Comparison of ENCODE assay signal across 1 cellular context in the genomic region with DNA sequence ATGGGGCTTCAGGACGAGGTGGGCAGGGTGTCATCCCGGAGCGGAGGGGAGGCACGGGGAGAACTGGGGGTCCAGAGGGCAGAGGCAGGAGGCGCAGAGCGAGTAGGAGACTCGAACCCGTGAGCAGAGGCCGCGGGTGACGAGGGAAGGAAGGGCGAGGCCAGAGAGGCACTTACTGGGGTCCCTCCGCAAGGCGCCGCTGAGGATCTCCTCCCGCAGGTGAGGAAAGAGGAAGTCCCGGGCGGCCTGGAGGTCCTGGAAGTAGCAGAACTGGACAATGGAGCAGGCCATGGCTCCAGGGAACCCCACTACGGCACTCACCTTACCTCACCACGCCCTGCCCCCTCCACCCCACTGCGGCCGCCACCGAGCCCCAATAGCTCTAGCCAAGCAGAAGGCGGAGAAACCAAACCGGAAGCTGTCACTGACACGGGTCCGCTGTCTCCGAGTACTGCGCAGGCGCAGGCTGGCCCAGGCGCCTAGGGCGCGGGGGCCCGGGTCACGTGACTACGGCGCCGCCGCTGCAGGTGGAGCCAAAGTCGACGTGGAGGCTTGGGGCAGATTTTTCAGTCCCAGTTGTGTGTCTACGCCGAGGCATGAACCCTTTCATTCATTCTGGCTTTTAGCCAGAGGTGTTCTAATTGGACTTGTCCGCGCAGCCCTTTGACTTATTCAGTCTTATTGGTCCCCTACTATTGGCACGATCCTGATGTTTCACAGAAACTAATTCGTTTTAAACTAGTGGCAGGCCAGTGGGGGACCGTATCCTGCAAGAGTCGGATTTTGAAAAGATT.
TF ChIP-seq lines count a peak whose summit lies in the region.

TSS of gene RAB3GAP2 (minus strand) at position 407 of the 794 bp plus-strand sequence. CDS start at position 291, 116 bp downstream.

TF ChIP-seq in HepG2, 621 proteins besides CTCF, POLR2A, EP300 and RAD21 (continued from another document and continues in another):
- TF ChIP-seq THAP9 (CRISPR knock-in tag; IDR thresholded peaks at IDR 0.05; ENCODE audit: borderline replicate concordance): peak; percentile 83; the same call in 1 of the 2 replicates
- peak; percentile 30; the same call in 1 of the 2 replicates for TF ChIP-seq ZNF235 (CRISPR knock-in tag; IDR thresholded peaks at IDR 0.05; ENCODE audit: borderline replicate concordance)
- peak; percentile 53; the same call in 1 of the 2 replicates for TF ChIP-seq ZKSCAN8 (CRISPR knock-in tag; IDR thresholded peaks at IDR 0.05; ENCODE audit: borderline replicate concordance)
- 0 out of 2 replicates have a peak, but pooled peaks have one; percentile 56 for TF ChIP-seq ISX (CRISPR knock-in tag; conservative IDR thresholded peaks at IDR 0.05)
- no peak for TF ChIP-seq ZFYVE20 (CRISPR knock-in tag; IDR thresholded peaks at IDR 0.05; ENCODE audit: borderline replicate concordance, low read depth)
- peak; percentile 51 for TF ChIP-seq ZNF547 (CRISPR knock-in tag; IDR thresholded peaks at IDR 0.05)
- TF ChIP-seq HDAC2 (CRISPR knock-in tag; IDR thresholded peaks at IDR 0.05): peak; percentile 13
- peak; percentile 35; the same call in 1 of the 2 replicates for TF ChIP-seq IKZF5 (CRISPR knock-in tag; IDR thresholded peaks at IDR 0.05)
- TF ChIP-seq ZNF230 (CRISPR knock-in tag; IDR thresholded peaks at IDR 0.05): peak; percentile 94
- peak; percentile 49; the same call in 1 of the 3 replicates for TF ChIP-seq MXI1 (IDR thresholded peaks at IDR 0.05; ENCODE audit: borderline replicate concordance, low read depth, low read length)
- TF ChIP-seq AHR (CRISPR knock-in tag; IDR thresholded peaks at IDR 0.05): peak; percentile 12; the same call in 1 of the 2 replicates
- peak; percentile 91 for TF ChIP-seq ERF (CRISPR knock-in tag; IDR thresholded peaks at IDR 0.05)
- peak; percentile 36; the same call in 1 of the 2 replicates for TF ChIP-seq NR0B2 (CRISPR knock-in tag; IDR thresholded peaks at IDR 0.05)
- TF ChIP-seq ZNF138 (CRISPR knock-in tag; IDR thresholded peaks at IDR 0.05; ENCODE audit: low read depth): 0 out of 2 replicates have a peak, but pooled peaks have one; percentile 46
- TF ChIP-seq GABPB1 (CRISPR knock-in tag; IDR thresholded peaks at IDR 0.05): peak; percentile 97
- TF ChIP-seq ZNF441 (CRISPR knock-in tag; IDR thresholded peaks at IDR 0.05; ENCODE audit: borderline replicate concordance): peak; percentile 65; the same call in 1 of the 2 replicates
- TF ChIP-seq TAF1 (CRISPR knock-in tag; IDR thresholded peaks at IDR 0.05): peak; percentile 78
- TF ChIP-seq U2AF2 (IDR thresholded peaks at IDR 0.05; ENCODE audit: low read depth, low read length): no peak
- no peak for TF ChIP-seq NR2F6 (IDR thresholded peaks at IDR 0.05)
- peak; percentile 34; the same call in 1 of the 2 replicates for TF ChIP-seq NR2F6 (CRISPR knock-in tag; IDR thresholded peaks at IDR 0.05)
- 0 out of 2 replicates have a peak, but pooled peaks have one; percentile 46 for TF ChIP-seq ZNF205 (CRISPR knock-in tag; IDR thresholded peaks at IDR 0.05)
- peak; percentile 89 for TF ChIP-seq ZNF430 (CRISPR knock-in tag; IDR thresholded peaks at IDR 0.05)
- peak; percentile 82 for TF ChIP-seq NRL (CRISPR knock-in tag; IDR thresholded peaks at IDR 0.05; ENCODE audit: borderline replicate concordance)
- TF ChIP-seq, protein P1, sequence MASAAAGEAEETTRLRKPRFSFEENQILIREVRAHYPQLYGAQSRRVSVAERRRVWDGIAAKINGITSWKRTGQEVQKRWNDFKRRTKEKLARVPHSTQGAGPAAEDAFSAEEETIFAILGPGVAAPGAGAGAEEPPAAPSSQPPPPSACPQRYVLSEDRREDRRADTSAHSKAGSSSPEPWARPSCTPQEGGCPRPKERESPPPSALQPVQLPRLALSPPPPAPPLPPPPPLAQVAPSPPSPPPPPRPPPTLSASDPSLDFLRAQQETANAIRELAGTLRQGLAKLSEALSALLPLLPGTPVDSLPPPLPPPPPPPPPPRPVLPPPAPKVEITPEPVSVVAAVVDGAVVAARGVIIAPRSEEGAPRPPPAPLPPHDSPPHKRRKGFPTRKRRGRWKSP (CRISPR knock-in tag; IDR thresholded peaks at IDR 0.05): 0 out of 2 replicates have a peak, but pooled peaks have one; percentile 67
- peak; percentile 72 for TF ChIP-seq REPIN1 (CRISPR knock-in tag; IDR thresholded peaks at IDR 0.05; ENCODE audit: borderline replicate concordance, low read depth)
- no peak for TF ChIP-seq CENPBD1 (CRISPR knock-in tag; IDR thresholded peaks at IDR 0.05; ENCODE audit: borderline replicate concordance, low read depth)
- TF ChIP-seq HMGXB3 (CRISPR knock-in tag; IDR thresholded peaks at IDR 0.05; ENCODE audit: borderline replicate concordance): peak; percentile 47; the same call in 1 of the 2 replicates
- TF ChIP-seq, protein P2, sequence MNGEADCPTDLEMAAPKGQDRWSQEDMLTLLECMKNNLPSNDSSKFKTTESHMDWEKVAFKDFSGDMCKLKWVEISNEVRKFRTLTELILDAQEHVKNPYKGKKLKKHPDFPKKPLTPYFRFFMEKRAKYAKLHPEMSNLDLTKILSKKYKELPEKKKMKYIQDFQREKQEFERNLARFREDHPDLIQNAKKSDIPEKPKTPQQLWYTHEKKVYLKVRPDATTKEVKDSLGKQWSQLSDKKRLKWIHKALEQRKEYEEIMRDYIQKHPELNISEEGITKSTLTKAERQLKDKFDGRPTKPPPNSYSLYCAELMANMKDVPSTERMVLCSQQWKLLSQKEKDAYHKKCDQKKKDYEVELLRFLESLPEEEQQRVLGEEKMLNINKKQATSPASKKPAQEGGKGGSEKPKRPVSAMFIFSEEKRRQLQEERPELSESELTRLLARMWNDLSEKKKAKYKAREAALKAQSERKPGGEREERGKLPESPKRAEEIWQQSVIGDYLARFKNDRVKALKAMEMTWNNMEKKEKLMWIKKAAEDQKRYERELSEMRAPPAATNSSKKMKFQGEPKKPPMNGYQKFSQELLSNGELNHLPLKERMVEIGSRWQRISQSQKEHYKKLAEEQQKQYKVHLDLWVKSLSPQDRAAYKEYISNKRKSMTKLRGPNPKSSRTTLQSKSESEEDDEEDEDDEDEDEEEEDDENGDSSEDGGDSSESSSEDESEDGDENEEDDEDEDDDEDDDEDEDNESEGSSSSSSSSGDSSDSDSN (CRISPR knock-in tag; IDR thresholded peaks at IDR 0.05): peak; percentile 61; the same call in 1 of the 2 replicates
- TF ChIP-seq LCORL (IDR thresholded peaks at IDR 0.05): peak; percentile 36; the same call in 1 of the 2 replicates
- no peak for TF ChIP-seq LCORL (CRISPR knock-in tag; IDR thresholded peaks at IDR 0.05)
- TF ChIP-seq, protein P3, sequence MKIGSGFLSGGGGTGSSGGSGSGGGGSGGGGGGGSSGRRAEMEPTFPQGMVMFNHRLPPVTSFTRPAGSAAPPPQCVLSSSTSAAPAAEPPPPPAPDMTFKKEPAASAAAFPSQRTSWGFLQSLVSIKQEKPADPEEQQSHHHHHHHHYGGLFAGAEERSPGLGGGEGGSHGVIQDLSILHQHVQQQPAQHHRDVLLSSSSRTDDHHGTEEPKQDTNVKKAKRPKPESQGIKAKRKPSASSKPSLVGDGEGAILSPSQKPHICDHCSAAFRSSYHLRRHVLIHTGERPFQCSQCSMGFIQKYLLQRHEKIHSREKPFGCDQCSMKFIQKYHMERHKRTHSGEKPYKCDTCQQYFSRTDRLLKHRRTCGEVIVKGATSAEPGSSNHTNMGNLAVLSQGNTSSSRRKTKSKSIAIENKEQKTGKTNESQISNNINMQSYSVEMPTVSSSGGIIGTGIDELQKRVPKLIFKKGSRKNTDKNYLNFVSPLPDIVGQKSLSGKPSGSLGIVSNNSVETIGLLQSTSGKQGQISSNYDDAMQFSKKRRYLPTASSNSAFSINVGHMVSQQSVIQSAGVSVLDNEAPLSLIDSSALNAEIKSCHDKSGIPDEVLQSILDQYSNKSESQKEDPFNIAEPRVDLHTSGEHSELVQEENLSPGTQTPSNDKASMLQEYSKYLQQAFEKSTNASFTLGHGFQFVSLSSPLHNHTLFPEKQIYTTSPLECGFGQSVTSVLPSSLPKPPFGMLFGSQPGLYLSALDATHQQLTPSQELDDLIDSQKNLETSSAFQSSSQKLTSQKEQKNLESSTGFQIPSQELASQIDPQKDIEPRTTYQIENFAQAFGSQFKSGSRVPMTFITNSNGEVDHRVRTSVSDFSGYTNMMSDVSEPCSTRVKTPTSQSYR (CRISPR knock-in tag; IDR thresholded peaks at IDR 0.05; ENCODE audit: borderline replicate concordance): peak; percentile 79
- TF ChIP-seq EED (CRISPR knock-in tag; IDR thresholded peaks at IDR 0.05): no peak
- TF ChIP-seq ZFX (CRISPR knock-in tag; IDR thresholded peaks at IDR 0.05; ENCODE audit: low read depth): peak; percentile 92
- no peak for TF ChIP-seq SRSF9 (IDR thresholded peaks at IDR 0.05; ENCODE audit: borderline replicate concordance, insufficient read depth, low read depth, low read length, poor library complexity, severe bottlenecking)
- no peak for TF ChIP-seq KLF11 (CRISPR knock-in tag; IDR thresholded peaks at IDR 0.05)
- no peak for TF ChIP-seq ZBTB26 (CRISPR knock-in tag; IDR thresholded peaks at IDR 0.05; ENCODE audit: borderline replicate concordance)
- TF ChIP-seq MAFG (CRISPR knock-in tag; IDR thresholded peaks at IDR 0.05): no peak
- no peak for TF ChIP-seq HNRNPUL1 (IDR thresholded peaks at IDR 0.05; ENCODE audit: low read depth, low read length)
- TF ChIP-seq XRCC5 (optimal IDR thresholded peaks at IDR 0.05; ENCODE audit: low read length): peak; percentile 34
- TF ChIP-seq TCF7L2 (IDR thresholded peaks at IDR 0.05; ENCODE audit: low read depth, low read length): no peak
- TF ChIP-seq SPEN (CRISPR knock-in tag; IDR thresholded peaks at IDR 0.05; ENCODE audit: low read depth): peak; percentile 75; the same call in 1 of the 2 replicates
